24 cellular contexts compared by ENCODE assay signal in the genomic region with DNA sequence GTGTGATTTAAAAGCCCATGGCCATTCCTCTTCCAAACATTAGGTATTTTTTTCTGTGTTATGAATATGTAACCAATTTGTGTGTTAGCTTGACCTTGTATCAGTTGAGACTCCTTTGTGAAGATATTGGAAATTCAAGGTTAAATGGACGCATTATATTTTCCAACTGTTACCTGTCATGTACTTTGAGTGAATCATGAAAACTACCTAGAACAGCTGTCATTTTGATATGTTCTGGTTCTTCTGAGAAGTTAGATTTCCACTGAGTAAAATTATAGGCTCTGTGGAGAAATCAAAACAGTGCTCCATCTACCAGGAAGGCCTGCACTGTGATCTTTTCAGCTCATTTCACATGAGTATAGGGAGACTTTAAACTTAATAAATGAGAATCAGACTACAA.
"Had no signal": no experiment of that assay in that cellular context is flagged by ENCODE, and none has a peak within 500 bp of the region (broad histone marks: within the 10 kb centered on the region; RNA-seq: fewer than 3 reads in every experiment).

No MANE protein-coding gene starts in this region.

- H3K4me1 Mint-ChIP-seq: endodermal cell had no signal

- H3K9me3 ChIP-seq: colonic mucosa, esophagus muscularis mucosa, esophagus squamous epithelium, gastrocnemius medialis, gastroesophageal sphincter, heart left ventricle, heart right ventricle had no signal

- H3K27me3 ChIP-seq: colonic mucosa, dorsolateral prefrontal cortex, esophagus muscularis mucosa, esophagus squamous epithelium, foreskin keratinocyte, gastrocnemius medialis, gastroesophageal sphincter, heart left ventricle, heart right ventricle had no signal

- H3K4me3 Mint-ChIP-seq: dendritic cell treated with granulocyte-macrophage colony-stimulating factor and Interleukin-4, amounts not matched to agents 40 ng/mL and 50 ng/mL, for 4 days; effector memory CD8-positive, alpha-beta T cell; endodermal cell had no signal

- H3K36me3 ChIP-seq: colonic mucosa, esophagus muscularis mucosa, esophagus squamous epithelium, gastrocnemius medialis, gastroesophageal sphincter, heart left ventricle, heart right ventricle had no signal

- H3K27ac Mint-ChIP-seq: dendritic cell treated with granulocyte-macrophage colony-stimulating factor and Interleukin-4, amounts not matched to agents 40 ng/mL and 50 ng/mL, for 4 days; effector memory CD8-positive, alpha-beta T cell; endodermal cell had no signal

- H3K4me3 ChIP-seq: colonic mucosa, coronary artery, dorsolateral prefrontal cortex, esophagus muscularis mucosa, esophagus squamous epithelium, gastrocnemius medialis, gastroesophageal sphincter, heart left ventricle, heart right ventricle had no signal

- H3K27me3 Mint-ChIP-seq: dendritic cell treated with granulocyte-macrophage colony-stimulating factor and Interleukin-4, amounts not matched to agents 40 ng/mL and 50 ng/mL, for 4 days; effector memory CD8-positive, alpha-beta T cell had no signal

- H3K27ac ChIP-seq: colonic mucosa, coronary artery, dorsolateral prefrontal cortex, epithelial cell of prostate, esophagus muscularis mucosa, esophagus squamous epithelium, foreskin keratinocyte, gastrocnemius medialis, gastroesophageal sphincter, heart left ventricle, heart right ventricle had no signal

- DNase-seq: colonic mucosa; cortex of kidney; dermis blood vessel endothelial cell; dorsolateral prefrontal cortex; effector CD4-positive, alpha-beta T cell; effector CD8-positive, alpha-beta T cell; effector memory CD4-positive, alpha-beta T cell; effector memory CD8-positive, alpha-beta T cell; endodermal cell; erythroblast; esophagus squamous epithelium; foreskin fibroblast; foreskin keratinocyte; foreskin melanocyte; gastrocnemius medialis; glutamatergic neuron; head of caudate nucleus; heart left ventricle; heart right ventricle had no signal
